In the genomic region with DNA sequence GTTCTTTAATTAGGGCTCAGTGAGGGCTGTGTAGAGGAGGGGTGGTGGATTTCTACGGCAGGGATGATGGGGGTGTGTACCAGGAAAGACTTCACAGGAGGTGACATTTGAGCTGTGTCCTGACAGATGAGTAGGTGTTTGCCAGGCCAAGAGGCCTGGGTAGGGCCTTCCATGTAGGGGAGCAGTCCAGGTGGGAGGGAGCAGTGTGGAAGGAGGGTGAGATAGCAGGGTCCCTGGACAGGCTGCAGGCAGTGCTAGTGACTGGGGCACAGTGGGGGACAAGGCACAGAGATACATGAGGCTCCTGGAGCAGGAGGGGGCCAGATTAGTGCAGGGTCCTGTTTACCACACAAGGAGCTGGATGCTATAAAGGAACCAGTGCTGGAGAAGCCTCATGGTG, we compare ENCODE assay signal across 1 cellular context.
TF ChIP-seq lines count a peak whose summit lies in the region.

No MANE protein-coding gene starts in this region.

TF ChIP-seq in SK-N-SH, 30 proteins besides CTCF, POLR2A, EP300 and RAD21 (continued from another document):
- TF ChIP-seq, protein P1, sequence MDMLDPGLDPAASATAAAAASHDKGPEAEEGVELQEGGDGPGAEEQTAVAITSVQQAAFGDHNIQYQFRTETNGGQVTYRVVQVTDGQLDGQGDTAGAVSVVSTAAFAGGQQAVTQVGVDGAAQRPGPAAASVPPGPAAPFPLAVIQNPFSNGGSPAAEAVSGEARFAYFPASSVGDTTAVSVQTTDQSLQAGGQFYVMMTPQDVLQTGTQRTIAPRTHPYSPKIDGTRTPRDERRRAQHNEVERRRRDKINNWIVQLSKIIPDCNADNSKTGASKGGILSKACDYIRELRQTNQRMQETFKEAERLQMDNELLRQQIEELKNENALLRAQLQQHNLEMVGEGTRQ (IDR thresholded peaks at IDR 0.05; ENCODE audit: borderline replicate concordance, low read depth, low read length) = no peak
- no peak for TF ChIP-seq ELF1 (IDR thresholded peaks at IDR 0.05)
TF ChIP-seq in SK-N-SH: peak in this region for 0.
